Comparison of ENCODE assay signal across 1 cellular context in genomic region chr17:75131278-75132017, GRCh38.
TF ChIP-seq lines count a peak whose summit lies in the region.

Gene NT5C, minus strand, starts transcription at chr17:75131742. Its CDS starts 35 bp downstream, at chr17:75131707.

TF ChIP-seq in K562, 482 proteins besides CTCF, POLR2A, EP300 and RAD21 (continued from another document and continues in another):
- TF ChIP-seq, protein P1, sequence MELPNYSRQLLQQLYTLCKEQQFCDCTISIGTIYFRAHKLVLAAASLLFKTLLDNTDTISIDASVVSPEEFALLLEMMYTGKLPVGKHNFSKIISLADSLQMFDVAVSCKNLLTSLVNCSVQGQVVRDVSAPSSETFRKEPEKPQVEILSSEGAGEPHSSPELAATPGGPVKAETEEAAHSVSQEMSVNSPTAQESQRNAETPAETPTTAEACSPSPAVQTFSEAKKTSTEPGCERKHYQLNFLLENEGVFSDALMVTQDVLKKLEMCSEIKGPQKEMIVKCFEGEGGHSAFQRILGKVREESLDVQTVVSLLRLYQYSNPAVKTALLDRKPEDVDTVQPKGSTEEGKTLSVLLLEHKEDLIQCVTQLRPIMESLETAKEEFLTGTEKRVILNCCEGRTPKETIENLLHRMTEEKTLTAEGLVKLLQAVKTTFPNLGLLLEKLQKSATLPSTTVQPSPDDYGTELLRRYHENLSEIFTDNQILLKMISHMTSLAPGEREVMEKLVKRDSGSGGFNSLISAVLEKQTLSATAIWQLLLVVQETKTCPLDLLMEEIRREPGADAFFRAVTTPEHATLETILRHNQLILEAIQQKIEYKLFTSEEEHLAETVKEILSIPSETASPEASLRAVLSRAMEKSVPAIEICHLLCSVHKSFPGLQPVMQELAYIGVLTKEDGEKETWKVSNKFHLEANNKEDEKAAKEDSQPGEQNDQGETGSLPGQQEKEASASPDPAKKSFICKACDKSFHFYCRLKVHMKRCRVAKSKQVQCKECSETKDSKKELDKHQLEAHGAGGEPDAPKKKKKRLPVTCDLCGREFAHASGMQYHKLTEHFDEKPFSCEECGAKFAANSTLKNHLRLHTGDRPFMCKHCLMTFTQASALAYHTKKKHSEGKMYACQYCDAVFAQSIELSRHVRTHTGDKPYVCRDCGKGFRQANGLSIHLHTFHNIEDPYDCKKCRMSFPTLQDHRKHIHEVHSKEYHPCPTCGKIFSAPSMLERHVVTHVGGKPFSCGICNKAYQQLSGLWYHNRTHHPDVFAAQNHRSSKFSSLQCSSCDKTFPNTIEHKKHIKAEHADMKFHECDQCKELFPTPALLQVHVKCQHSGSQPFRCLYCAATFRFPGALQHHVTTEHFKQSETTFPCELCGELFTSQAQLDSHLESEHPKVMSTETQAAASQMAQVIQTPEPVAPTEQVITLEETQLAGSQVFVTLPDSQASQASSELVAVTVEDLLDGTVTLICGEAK (IDR thresholded peaks at IDR 0.05): peak; percentile 92
- TF ChIP-seq, protein P1 (CRISPR knock-in tag; IDR thresholded peaks at IDR 0.05): no peak
- 0 out of 4 replicates have a peak, but pooled peaks of 1 of the 2 experiments have one; percentile 22 for TF ChIP-seq ETV6 (IDR thresholded peaks at IDR 0.05; ENCODE audit: borderline replicate concordance in 1 of 2, low read depth in 2 of 2, low read length in 1 of 2)
- no peak for TF ChIP-seq ETV6 (CRISPR knock-in tag; IDR thresholded peaks at IDR 0.05; ENCODE audit: borderline replicate concordance)
- 0 out of 2 replicates have a peak, but pooled peaks have one; percentile 11 for TF ChIP-seq EGR1 (conservative IDR thresholded peaks at IDR 0.05)
- TF ChIP-seq ZNF561 (CRISPR knock-in tag; conservative IDR thresholded peaks at IDR 0.05): no peak
- no peak for TF ChIP-seq ZBTB26 (CRISPR knock-in tag; IDR thresholded peaks at IDR 0.05)
- TF ChIP-seq NR2F6 (CRISPR knock-in tag; IDR thresholded peaks at IDR 0.05): no peak
- no peak for TF ChIP-seq SLC30A9 (CRISPR knock-in tag; IDR thresholded peaks at IDR 0.05)
- 0 out of 2 replicates have a peak, but pooled peaks have one; percentile 3 for TF ChIP-seq SMAD3 (CRISPR knock-in tag; conservative IDR thresholded peaks at IDR 0.05)
- TF ChIP-seq ARID4B (CRISPR knock-in tag; IDR thresholded peaks at IDR 0.05): peak; percentile 88
- no peak for TF ChIP-seq PTRF (tag; IDR thresholded peaks at IDR 0.05)
- TF ChIP-seq ZNF75A (CRISPR knock-in tag; IDR thresholded peaks at IDR 0.05): no peak; the same call in 1 of the 2 replicates
- 0 out of 2 replicates have a peak, but pooled peaks have one; percentile 28 for TF ChIP-seq MBD2 (IDR thresholded peaks at IDR 0.05; ENCODE audit: borderline replicate concordance, low read depth)
- TF ChIP-seq YY1 (IDR thresholded peaks at IDR 0.05; ENCODE audit: borderline replicate concordance in 1 of 3, control insufficient read depth in 1 of 3, extremely low read depth in 1 of 3, insufficient read depth in 3 of 3, insufficient read length in 1 of 3, insufficient replicate concordance in 2 of 3, low read depth in 1 of 3, low read length in 2 of 3): peak in 2 of 3 experiments; percentile 76 to 84
- TF ChIP-seq, protein P2, sequence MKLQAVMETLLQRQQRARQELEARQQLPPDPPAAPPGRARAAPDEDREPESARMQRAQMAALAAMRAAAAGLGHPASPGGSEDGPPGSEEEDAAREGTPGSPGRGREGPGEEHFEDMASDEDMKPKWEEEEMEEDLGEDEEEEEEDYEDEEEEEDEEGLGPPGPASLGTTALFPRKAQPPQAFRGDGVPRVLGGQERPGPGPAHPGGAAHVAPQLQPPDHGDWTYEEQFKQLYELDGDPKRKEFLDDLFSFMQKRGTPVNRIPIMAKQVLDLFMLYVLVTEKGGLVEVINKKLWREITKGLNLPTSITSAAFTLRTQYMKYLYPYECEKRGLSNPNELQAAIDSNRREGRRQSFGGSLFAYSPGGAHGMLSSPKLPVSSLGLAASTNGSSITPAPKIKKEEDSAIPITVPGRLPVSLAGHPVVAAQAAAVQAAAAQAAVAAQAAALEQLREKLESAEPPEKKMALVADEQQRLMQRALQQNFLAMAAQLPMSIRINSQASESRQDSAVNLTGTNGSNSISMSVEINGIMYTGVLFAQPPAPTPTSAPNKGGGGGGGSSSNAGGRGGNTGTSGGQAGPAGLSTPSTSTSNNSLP (IDR thresholded peaks at IDR 0.05; ENCODE audit: borderline replicate concordance, low read depth, low read length): no peak
- TF ChIP-seq, protein P3, sequence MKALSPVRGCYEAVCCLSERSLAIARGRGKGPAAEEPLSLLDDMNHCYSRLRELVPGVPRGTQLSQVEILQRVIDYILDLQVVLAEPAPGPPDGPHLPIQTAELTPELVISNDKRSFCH (CRISPR knock-in tag; IDR thresholded peaks at IDR 0.05): no peak
- TF ChIP-seq, protein P3 (tag; IDR thresholded peaks at IDR 0.05): peak; percentile 80
- peak; percentile 17; the same call in 1 of the 2 replicates for TF ChIP-seq CHD2 (IDR thresholded peaks at IDR 0.05; ENCODE audit: low read depth, low read length)
- peak; percentile 94 for TF ChIP-seq ILF3 (IDR thresholded peaks at IDR 0.05; ENCODE audit: borderline replicate concordance)
- peak; percentile 61 for TF ChIP-seq E2F8 (IDR thresholded peaks at IDR 0.05; ENCODE audit: low read depth, partially characterized antibody)
- TF ChIP-seq KLF6 (CRISPR knock-in tag; IDR thresholded peaks at IDR 0.05; ENCODE audit: borderline replicate concordance): no peak
- peak; percentile 40 for TF ChIP-seq POLR2B (IDR thresholded peaks at IDR 0.05; ENCODE audit: low read depth, partially characterized antibody)
- TF ChIP-seq ZNF197 (CRISPR knock-in tag; IDR thresholded peaks at IDR 0.05; ENCODE audit: low read depth): peak; percentile 50; the same call in 1 of the 2 replicates
- TF ChIP-seq ZNF24 (IDR thresholded peaks at IDR 0.05): peak; percentile 44; the same call in 1 of the 2 replicates
- TF ChIP-seq FOXP1 (CRISPR knock-in tag; IDR thresholded peaks at IDR 0.05): peak; percentile 86; the same call in 1 of the 2 replicates
- peak; percentile 64 for TF ChIP-seq SAP30 (IDR thresholded peaks at IDR 0.05; ENCODE audit: borderline replicate concordance, insufficient read depth, low read depth, low read length, poor library complexity, severe bottlenecking)
- peak; percentile 94 for TF ChIP-seq ZBTB7A (IDR thresholded peaks at IDR 0.05; ENCODE audit: borderline replicate concordance, control insufficient read depth, low read depth, low read length)
- peak; percentile 87 for TF ChIP-seq ZBTB17 (CRISPR knock-in tag; IDR thresholded peaks at IDR 0.05)
- no peak for TF ChIP-seq SREBF1 (IDR thresholded peaks at IDR 0.05; ENCODE audit: borderline replicate concordance, low read depth, low read length)
- TF ChIP-seq ZNF76 (CRISPR knock-in tag; IDR thresholded peaks at IDR 0.05; ENCODE audit: borderline replicate concordance): peak; percentile 76; the same call in 1 of the 2 replicates
- TF ChIP-seq, protein P4, sequence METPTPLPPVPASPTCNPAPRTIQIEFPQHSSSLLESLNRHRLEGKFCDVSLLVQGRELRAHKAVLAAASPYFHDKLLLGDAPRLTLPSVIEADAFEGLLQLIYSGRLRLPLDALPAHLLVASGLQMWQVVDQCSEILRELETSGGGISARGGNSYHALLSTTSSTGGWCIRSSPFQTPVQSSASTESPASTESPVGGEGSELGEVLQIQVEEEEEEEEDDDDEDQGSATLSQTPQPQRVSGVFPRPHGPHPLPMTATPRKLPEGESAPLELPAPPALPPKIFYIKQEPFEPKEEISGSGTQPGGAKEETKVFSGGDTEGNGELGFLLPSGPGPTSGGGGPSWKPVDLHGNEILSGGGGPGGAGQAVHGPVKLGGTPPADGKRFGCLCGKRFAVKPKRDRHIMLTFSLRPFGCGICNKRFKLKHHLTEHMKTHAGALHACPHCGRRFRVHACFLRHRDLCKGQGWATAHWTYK (CRISPR knock-in tag; IDR thresholded peaks at IDR 0.05): peak; percentile 95
- TF ChIP-seq ETV5 (CRISPR knock-in tag; IDR thresholded peaks at IDR 0.05; ENCODE audit: low read depth): peak; percentile 97
- peak; percentile 79; the same call in 1 of the 2 replicates for TF ChIP-seq NR3C1 (CRISPR knock-in tag; IDR thresholded peaks at IDR 0.05)
- TF ChIP-seq ZNF445 (CRISPR knock-in tag; IDR thresholded peaks at IDR 0.05; ENCODE audit: low read depth): no peak
- TF ChIP-seq NR2C1 (IDR thresholded peaks at IDR 0.05): no peak
- no peak for TF ChIP-seq NR2C1 (tag; IDR thresholded peaks at IDR 0.05)
